Comparison of ENCODE assay signal across 19 cellular contexts in genomic region chr20:25495189-25495824, GRCh38.
"Had no signal": no experiment of that assay in that cellular context is flagged by ENCODE, and none has a peak within 500 bp of the region (broad histone marks: within the 10 kb centered on the region; RNA-seq: fewer than 3 reads in every experiment).

No MANE protein-coding gene starts in this region.

- H3K4me3 Mint-ChIP-seq: activated B cell treated with CpG ODN at 0.5 μM for 24 hours; activated CD8-positive, alpha-beta T cell treated with anti-CD3 and anti-CD28 coated beads, Interleukin-2, amount 10 ng/mL, durations not matched to agents 7 days and 5 days; activated naive CD8-positive, alpha-beta T cell; activated T-cell treated with anti-CD3 and anti-CD28 coated beads, Interleukin-2, amount 50 U/mL, for 72 hours; naive thymus-derived CD4-positive, alpha-beta T cell; stimulated activated effector memory CD8-positive, alpha-beta T cell treated with anti-CD3 and anti-CD28 coated beads, Interleukin-12 subunit alpha, Interleukin-12 subunit beta, amount 100 ng/mL, for 72 hours had no signal

- H3K4me1 Mint-ChIP-seq: activated B cell treated with CpG ODN at 0.5 μM for 24 hours; naive thymus-derived CD4-positive, alpha-beta T cell; stimulated activated effector memory CD8-positive, alpha-beta T cell treated with anti-CD3 and anti-CD28 coated beads, Interleukin-12 subunit alpha, Interleukin-12 subunit beta, amount 100 ng/mL, for 72 hours had no signal

- H3K4me3 ChIP-seq: dorsolateral prefrontal cortex, gastrocnemius medialis, heart right ventricle, mucosa of descending colon, thoracic aorta had no signal

- H3K27ac Mint-ChIP-seq: activated B cell treated with CpG ODN at 0.5 μM for 24 hours; activated CD8-positive, alpha-beta T cell treated with anti-CD3 and anti-CD28 coated beads, Interleukin-2, amount 10 ng/mL, durations not matched to agents 7 days and 5 days; activated naive CD8-positive, alpha-beta T cell; activated T-cell treated with anti-CD3 and anti-CD28 coated beads, Interleukin-2, amount 50 U/mL, for 72 hours; naive thymus-derived CD4-positive, alpha-beta T cell; stimulated activated effector memory CD8-positive, alpha-beta T cell treated with anti-CD3 and anti-CD28 coated beads, Interleukin-12 subunit alpha, Interleukin-12 subunit beta, amount 100 ng/mL, for 72 hours had no signal

- H3K9me3 ChIP-seq: gastrocnemius medialis, heart right ventricle, mucosa of descending colon, neutrophil, thoracic aorta had no signal

- H3K36me3 ChIP-seq: gastrocnemius medialis, heart right ventricle, neutrophil had no signal

- H3K9me3 Mint-ChIP-seq: activated B cell treated with CpG ODN at 0.5 μM for 24 hours; activated T-cell treated with anti-CD3 and anti-CD28 coated beads, Interleukin-2, amount 50 U/mL, for 72 hours; naive thymus-derived CD4-positive, alpha-beta T cell; stimulated activated effector memory CD8-positive, alpha-beta T cell treated with anti-CD3 and anti-CD28 coated beads, Interleukin-12 subunit alpha, Interleukin-12 subunit beta, amount 100 ng/mL, for 72 hours had no signal

- H3K4me1 ChIP-seq: gastrocnemius medialis, heart right ventricle had no signal

- H3K27me3 ChIP-seq: dorsolateral prefrontal cortex, gastrocnemius medialis, heart right ventricle, neutrophil had no signal

- H3K27me3 Mint-ChIP-seq: activated B cell treated with CpG ODN at 0.5 μM for 24 hours; activated naive CD8-positive, alpha-beta T cell; naive thymus-derived CD4-positive, alpha-beta T cell had no signal

- H3K36me3 Mint-ChIP-seq: activated naive CD8-positive, alpha-beta T cell; naive thymus-derived CD4-positive, alpha-beta T cell; stimulated activated effector memory CD8-positive, alpha-beta T cell treated with anti-CD3 and anti-CD28 coated beads, Interleukin-12 subunit alpha, Interleukin-12 subunit beta, amount 100 ng/mL, for 72 hours had no signal

- H3K9ac ChIP-seq: parathyroid adenoma had no signal

- H3K27ac ChIP-seq: dorsolateral prefrontal cortex, gastrocnemius medialis, heart right ventricle, neutrophil, parathyroid adenoma, thoracic aorta had no signal

- ATAC-seq: activated CD8-positive, alpha-beta T cell treated with anti-CD3 and anti-CD28 coated beads, Interleukin-2, amount 10 ng/mL, durations not matched to agents 7 days and 5 days; activated T-cell treated with anti-CD3 and anti-CD28 coated beads, Interleukin-2, amount 50 U/mL, for 72 hours; gastrocnemius medialis; left colon; naive thymus-derived CD4-positive, alpha-beta T cell; stimulated activated effector memory CD8-positive, alpha-beta T cell treated with anti-CD3 and anti-CD28 coated beads, Interleukin-12 subunit alpha, Interleukin-12 subunit beta, amount 100 ng/mL, for 72 hours had no signal

- DNase-seq: activated B cell treated with CpG ODN at 0.5 μM for 24 hours; activated CD4-positive, alpha-beta T cell treated with anti-CD3 and anti-CD28 coated beads for 48 hours; activated CD8-positive, alpha-beta memory T cell treated with anti-CD3 and anti-CD28 coated beads, Interleukin-2, amount 50 U/mL, for 48 hours; activated CD8-positive, alpha-beta T cell treated with anti-CD3 and anti-CD28 coated beads, Interleukin-2, amount 10 ng/mL, durations not matched to agents 7 days and 5 days; activated gamma-delta T cell treated with Interleukin-2 at 50 U/mL for 16 hours; activated T-cell treated with anti-CD3 and anti-CD28 coated beads, Interleukin-2, amount 50 U/mL, for 72 hours; amniotic stem cell; erythroblast; gastrocnemius medialis; heart right ventricle; left colon; mucosa of descending colon; naive thymus-derived CD4-positive, alpha-beta T cell had no signal
